Comparison of ENCODE assay signal across 1 cellular context in genomic region chr17:63834431-63835166, GRCh38.
A peak's percentile ranks its signal among the peaks of the same experiment; 100 is the strongest.
TF ChIP-seq lines count a peak whose summit lies in the region.

No MANE protein-coding gene starts in this region.

TF ChIP-seq in H1, 55 proteins besides CTCF, POLR2A, EP300 and RAD21:
- TF ChIP-seq E2F6 (IDR thresholded peaks at IDR 0.05): no peak
- 0 out of 2 replicates have a peak, but pooled peaks have one; percentile 31 for TF ChIP-seq YY1 (IDR thresholded peaks at IDR 0.05; ENCODE audit: low read depth, low read length)
- no peak for TF ChIP-seq SP4 (IDR thresholded peaks at IDR 0.05; ENCODE audit: low read length)
- peak; percentile 41; the same call in 1 of the 2 replicates for TF ChIP-seq MAX (IDR thresholded peaks at IDR 0.05)
- TF ChIP-seq NRF1 (IDR thresholded peaks at IDR 0.05; ENCODE audit: low read depth, low read length): no peak
- TF ChIP-seq KDM5A (IDR thresholded peaks at IDR 0.05; ENCODE audit: low read length): no peak
